ENCODE assay signal across 8 cellular contexts in genomic region chr17:78935419-78936323, GRCh38. TPM values are rescaled to one million over a fixed set of nuclear protein-coding genes. Genes with fewer than 3 reads are reported as not detected.
DNase-seq lines count a peak whose midpoint lies in the region; ATAC-seq and TF ChIP-seq lines count a peak whose summit lies in the region.

No MANE protein-coding gene starts in this region.

- H3K4me1 ChIP-seq in skeletal muscle satellite cell (ENCODE audit: control insufficient read depth, insufficient read depth, low read length) (peaks cover 56% of the 10 kb centered on the region), OCI-LY7 (ENCODE audit: insufficient read depth, low read length, poor library complexity, severe bottlenecking) (no peaks in the 10 kb centered on the region)

- no peaks in the 10 kb centered on the region for H3K36me3 ChIP-seq in SK-N-MC (ENCODE audit: insufficient read depth, low read length)
- H3K36me3 ChIP-seq in skeletal muscle satellite cell (ENCODE audit: insufficient read depth, low read length) = no peaks in the 10 kb centered on the region
- H3K36me3 ChIP-seq in OCI-LY7 (ENCODE audit: insufficient read depth, low read length) = no peaks in the 10 kb centered on the region

- no peak overlapping the region for H2AFZ ChIP-seq in OCI-LY7 (ENCODE audit: low read length)

- peaks cover 6% of the 10 kb centered on the region for H3K9me3 Mint-ChIP-seq in glutamatergic neuron (ENCODE audit: unreplicated experiment)
- H3K9me3 Mint-ChIP-seq in T-helper 2 cell treated with Interferon-gamma antibody and Interleukin-4, amounts not matched to agents 5 μg/mL and 100 μg/mL, for 36 hours = no peaks in the 10 kb centered on the region

- POLR2A ChIA-PET in OCI-LY7 (lab: Charles Lee) = no interaction called here

- no peak for TF ChIP-seq CTCF in glutamatergic neuron (IDR thresholded peaks at IDR 0.05; ENCODE audit: partially characterized antibody, unreplicated experiment)
- TF ChIP-seq CTCF in OCI-LY7 (conservative IDR thresholded peaks at IDR 0.05; ENCODE audit: low read length) = no peak

- no TSS peak for BruUV-seq in OCI-LY7 (replicated peaks; lab: Mats Ljungman, UMichigan)

- no peak overlapping the region for H3K4me3 ChIP-seq in SK-N-MC
- H3K4me3 ChIP-seq in skeletal muscle satellite cell (ENCODE audit: low read length) = peak overlapping the region; percentile 50
- H3K4me3 ChIP-seq in OCI-LY7 (ENCODE audit: low read depth, low read length, poor library complexity, severe bottlenecking) = no peak overlapping the region

- H3K36me3 Mint-ChIP-seq in glutamatergic neuron (ENCODE audit: unreplicated experiment) = no peaks in the 10 kb centered on the region
- no peaks in the 10 kb centered on the region for H3K36me3 Mint-ChIP-seq in T-helper 2 cell treated with Interferon-gamma antibody and Interleukin-4, amounts not matched to agents 5 μg/mL and 100 μg/mL, for 36 hours (ENCODE audit: low read depth)

- H3K27me3 ChIP-seq in skeletal muscle satellite cell (ENCODE audit: control insufficient read depth, insufficient read depth, low read length) = no peaks in the 10 kb centered on the region

- H3K4me1 Mint-ChIP-seq in glutamatergic neuron (ENCODE audit: low read depth, unreplicated experiment) = peaks cover 21% of the 10 kb centered on the region
- peaks cover 5% of the 10 kb centered on the region for H3K4me1 Mint-ChIP-seq in T-helper 2 cell treated with Interferon-gamma antibody and Interleukin-4, amounts not matched to agents 5 μg/mL and 100 μg/mL, for 36 hours (ENCODE audit: low read depth)

- CTCF ChIA-PET in OCI-LY7 (lab: Charles Lee; ENCODE audit: unreplicated experiment) = no interaction called here

- no peaks in the 10 kb centered on the region for H3K9me3 ChIP-seq in SK-N-MC (ENCODE audit: low read depth, low read length)
- H3K9me3 ChIP-seq in skeletal muscle satellite cell (replicated peaks; ENCODE audit: low read length) = no peaks in the 10 kb centered on the region
- H3K9me3 ChIP-seq in OCI-LY7 (ENCODE audit: low read length) = no peaks in the 10 kb centered on the region

- no peaks in the 10 kb centered on the region for H3K9me2 ChIP-seq in OCI-LY7 (ENCODE audit: insufficient read depth, low read length)

- H3K4me3 Mint-ChIP-seq in glutamatergic neuron (ENCODE audit: unreplicated experiment) = peak overlapping the region; percentile 71
- H3K4me3 Mint-ChIP-seq in T-helper 2 cell treated with Interferon-gamma antibody and Interleukin-4, amounts not matched to agents 5 μg/mL and 100 μg/mL, for 36 hours = no peak overlapping the region

- no peak overlapping the region for H3K27ac ChIP-seq in SK-N-MC
- H3K27ac ChIP-seq in OCI-LY7 (ENCODE audit: low read depth, low read length, poor library complexity, severe bottlenecking) = no peak overlapping the region

- peak overlapping the region; percentile 77 for H3K27ac Mint-ChIP-seq in glutamatergic neuron (ENCODE audit: unreplicated experiment)
- no peak overlapping the region for H3K27ac Mint-ChIP-seq in T-helper 2 cell treated with Interferon-gamma antibody and Interleukin-4, amounts not matched to agents 5 μg/mL and 100 μg/mL, for 36 hours

- H4K20me1 ChIP-seq in OCI-LY7 (ENCODE audit: insufficient read depth, low read length) = no peaks in the 10 kb centered on the region

- H3K4me2 ChIP-seq in skeletal muscle satellite cell (ENCODE audit: low read length) (peak overlapping the region; percentile 83), OCI-LY7 (ENCODE audit: low read length) (no peak overlapping the region)

- H3K79me2 ChIP-seq in OCI-LY7 (ENCODE audit: insufficient read depth, low read depth, low read length) = no peaks in the 10 kb centered on the region

- DNase-seq in GM04503 (ENCODE audit: low read depth) = peak; percentile 84
- DNase-seq in SK-N-MC (ENCODE audit: low read depth, low spot score) = peak; percentile 12
- DNase-seq in glutamatergic neuron = no peak
- DNase-seq in T-helper 2 cell treated with Interferon-gamma antibody and Interleukin-4, amounts not matched to agents 5 μg/mL and 100 μg/mL, for 36 hours (ENCODE audit: low spot score) = no peak
- DNase-seq in OCI-LY7 (ENCODE audit: low spot score) = no peak

- peaks cover 8% of the 10 kb centered on the region for H3K27me3 Mint-ChIP-seq in glutamatergic neuron (ENCODE audit: unreplicated experiment)
- no peaks in the 10 kb centered on the region for H3K27me3 Mint-ChIP-seq in T-helper 2 cell treated with Interferon-gamma antibody and Interleukin-4, amounts not matched to agents 5 μg/mL and 100 μg/mL, for 36 hours (ENCODE audit: low read depth)

- no peak for ATAC-seq in HG03378 (IDR thresholded peaks at IDR 0.05; ENCODE audit: unreplicated experiment)
- no peak for ATAC-seq in HG03521 (IDR thresholded peaks at IDR 0.05; ENCODE audit: unreplicated experiment)

- H3K9ac ChIP-seq in SK-N-MC (ENCODE audit: insufficient read length) (no peak overlapping the region), skeletal muscle satellite cell (ENCODE audit: low read depth, low read length) (peak overlapping the region; percentile 82)

- intact Hi-C loops in OCI-LY7 (cut with micrococcal nuclease; ENCODE audit: unreplicated experiment) = no loop called here

RNA-seq across cellular contexts. Expression of gene TIMP2, which starts 10.5 kb away (rescaled TPM):
- 121 TPM for total RNA-seq in glutamatergic neuron (ENCODE audit: unreplicated experiment)
- total RNA-seq in skeletal muscle satellite cell (2012; rRNA removed) = 44.4 and 67.9 TPM in 2 replicates
- total RNA-seq in OCI-LY7 (2014; rRNA removed; shearing (Covaris generic)) = 0.54 and 0.57 TPM in 2 replicates
- total RNA-seq in OCI-LY7 (2022) = not detected in 2 replicates

RNA-seq across cellular contexts. Expression of gene CEP295NL, which starts 32.7 kb away (rescaled TPM):
- 6.4 TPM for total RNA-seq in glutamatergic neuron (ENCODE audit: unreplicated experiment)
- 1.0 and 1.5 TPM in 2 replicates for total RNA-seq in skeletal muscle satellite cell (2012; rRNA removed)
- total RNA-seq in OCI-LY7 (2014; rRNA removed; shearing (Covaris generic)) = not detected in 2 replicates
- not detected in 2 replicates for total RNA-seq in OCI-LY7 (2022)

RNA-seq across cellular contexts. Expression of gene LGALS3BP, which starts 44.1 kb away (rescaled TPM):
- 30.3 TPM for total RNA-seq in glutamatergic neuron (ENCODE audit: unreplicated experiment)
- 306 and 332 TPM in 2 replicates for total RNA-seq in skeletal muscle satellite cell (2012; rRNA removed)
- 0.88 TPM in 1 of 2 replicates, not detected in the other for total RNA-seq in OCI-LY7 (2014; rRNA removed; shearing (Covaris generic))
- total RNA-seq in OCI-LY7 (2022) = 1.3 and 1.7 TPM in 2 replicates

Comparison
In these comparisons a context has a peak if more than half of its experiments do, and no peak if none do; other contexts are left out.
1. DNase-seq: peak in GM04503 (single experiment) and SK-N-MC (single experiment); none in glutamatergic neuron (single experiment), T-helper 2 cell treated with Interferon-gamma antibody and Interleukin-4, amounts not matched to agents 5 μg/mL and 100 μg/mL, for 36 hours (single experiment) and OCI-LY7 (single experiment).
2. RNA of gene TIMP2, which starts 10.5 kb away (total RNA-seq): 121 TPM in glutamatergic neuron (single experiment); 0.54 to 0.57 TPM in OCI-LY7; every median in the first group is over 10 times any median in the second.
3. RNA of gene LGALS3BP, which starts 44.1 kb away (total RNA-seq): 30.3 TPM in glutamatergic neuron (single experiment); 0.88 to 1.7 TPM in OCI-LY7; every median in the first group is over 10 times any median in the second.